In genomic region chr17:42153919-42154491, GRCh38 we compare ENCODE assay signal across 8 cellular contexts. TPM values are rescaled to one million over a fixed set of nuclear protein-coding genes. Genes with fewer than 3 reads are reported as not detected.
DNase-seq lines count a peak whose midpoint lies in the region; ATAC-seq and TF ChIP-seq lines count a peak whose summit lies in the region.

No MANE protein-coding gene starts in this region.

- peak overlapping the region; percentile 91 for H3K4me3 Mint-ChIP-seq in WTC11

- H3K27me3 ChIP-seq in heart right ventricle (no peaks in the 10 kb centered on the region), right cardiac atrium (ENCODE audit: control insufficient read depth, insufficient read depth) (no peaks in the 10 kb centered on the region)

- peak overlapping the region; percentile 69 to 100 (median 86) for H3K4me3 ChIP-seq in heart right ventricle
- H3K4me3 ChIP-seq in right cardiac atrium (ENCODE audit: low read length), result peak overlapping the region; percentile 89
- H3K4me3 ChIP-seq in skin epidermis, result peak overlapping the region; percentile 86 to 99 (median 94)

- ATAC-seq in heart right ventricle (no peak), Right ventricle myocardium inferior (no peak), WTC11 (no peak), right cardiac atrium (peak in 1 of 2 donors; percentile 2), GM21786 (IDR thresholded peaks at IDR 0.05; ENCODE audit: unreplicated experiment) (no peak)

- peak overlapping the region; percentile 91 for H3K27ac Mint-ChIP-seq in WTC11

- no peak for DNase-seq in heart right ventricle
- no peak for DNase-seq in Right ventricle myocardium inferior (ENCODE audit: missing footprints)
- DNase-seq in WTC11 (ENCODE audit: low spot score), result no peak
- DNase-seq in right cardiac atrium, result peak in 1 of 3 donors; percentile 38
- no peak for DNase-seq in DMS153 treated with DMSO at 0.1 percent for 48 hours (lab: John Stamatoyannopoulos, UW; ENCODE audit: unreplicated experiment)
- no peak for DNase-seq in cerebellum (ENCODE audit: low spot score)

- CTCF ChIA-PET in WTC11 (lab: Charles Lee), result interaction anchor here (0.6 to 1.2 kb wide), 7 partner anchors 8 to 373 kb away, joined by 3 to 4 read pairs (median 3); no protein-coding TSS in a partner anchor

- no peak for TF ChIP-seq CTCF in heart right ventricle (IDR thresholded peaks at IDR 0.05)
- TF ChIP-seq CTCF in WTC11 (IDR thresholded peaks at IDR 0.05), result no peak

- peaks cover 22% of the 10 kb centered on the region for H3K4me1 Mint-ChIP-seq in WTC11

- POLR2A ChIA-PET in WTC11 (lab: Charles Lee), result interaction anchor here (0.8 kb wide), 1 partner anchor 15 kb away, joined by 3 read pairs; no protein-coding TSS in a partner anchor

- H3K9me3 ChIP-seq in heart right ventricle, result peaks cover 0 to 4% (median 0%) of the 10 kb centered on the region in 11 donors
- no peaks in the 10 kb centered on the region for H3K9me3 ChIP-seq in right cardiac atrium (ENCODE audit: control insufficient read depth, low read length)

- no peaks in the 10 kb centered on the region for H3K27me3 Mint-ChIP-seq in WTC11 (ENCODE audit: low read depth)

- WGBS in heart right ventricle, 2 donors, result 6 to 9% methylated on average over 10 of the region's 10 CpGs
- WGBS in right cardiac atrium, result 6% methylated on average over 10 of the region's 10 CpGs

- H3K27ac ChIP-seq in heart right ventricle, result peak overlapping the region in 8 of 10 donors; percentile 74 to 97 (median 92)
- H3K27ac ChIP-seq in right cardiac atrium (ENCODE audit: low read length), result no peak overlapping the region
- peak overlapping the region; percentile 82 to 99 (median 92) for H3K27ac ChIP-seq in skin epidermis

- peaks cover 0 to 34% (median 0%) of the 10 kb centered on the region in 9 donors for H3K36me3 ChIP-seq in heart right ventricle

- H3K9me3 Mint-ChIP-seq in WTC11, result no peaks in the 10 kb centered on the region

- intact Hi-C loops in heart right ventricle (cut with DNase I), result no loop called here
- intact Hi-C loops in Right ventricle myocardium inferior (cut with DNase I), result no loop called here
- intact Hi-C loops in right cardiac atrium (cut with DNase I), result no loop called here

- H3K4me1 ChIP-seq in heart right ventricle, result peaks cover 8 to 60% (median 31%) of the 10 kb centered on the region in 9 donors
- peaks cover 8% of the 10 kb centered on the region for H3K4me1 ChIP-seq in right cardiac atrium (ENCODE audit: control insufficient read depth, insufficient read depth, low read length)

- no peaks in the 10 kb centered on the region for H3K36me3 Mint-ChIP-seq in WTC11

TF ChIP-seq in WTC11, 78 proteins besides CTCF, POLR2A, EP300 and RAD21:
- TF ChIP-seq SOX15 (CRISPR knock-in tag; IDR thresholded peaks at IDR 0.05), result no peak
- TF ChIP-seq ZBTB21 (CRISPR knock-in tag; IDR thresholded peaks at IDR 0.05; ENCODE audit: borderline replicate concordance), result no peak
- TF ChIP-seq IRF1 (CRISPR knock-in tag; IDR thresholded peaks at IDR 0.05), result no peak
- TF ChIP-seq IRF2 (CRISPR knock-in tag; IDR thresholded peaks at IDR 0.05; ENCODE audit: borderline replicate concordance, low read depth), result no peak
- no peak for TF ChIP-seq ZNF425 (CRISPR knock-in tag; conservative IDR thresholded peaks at IDR 0.05)
- TF ChIP-seq JUN (CRISPR knock-in tag; IDR thresholded peaks at IDR 0.05), result no peak
- no peak for TF ChIP-seq ZNF121 (CRISPR knock-in tag; IDR thresholded peaks at IDR 0.05)
- no peak for TF ChIP-seq USF2 (CRISPR knock-in tag; IDR thresholded peaks at IDR 0.05)
- no peak for TF ChIP-seq CDX4 (CRISPR knock-in tag; IDR thresholded peaks at IDR 0.05; ENCODE audit: borderline replicate concordance)
- no peak for TF ChIP-seq ATF1 (CRISPR knock-in tag; IDR thresholded peaks at IDR 0.05)
- no peak for TF ChIP-seq ATF6 (CRISPR knock-in tag; IDR thresholded peaks at IDR 0.05)
- no peak for TF ChIP-seq FOXJ3 (CRISPR knock-in tag; IDR thresholded peaks at IDR 0.05; ENCODE audit: borderline replicate concordance)
- TF ChIP-seq SMAD4 (CRISPR knock-in tag; IDR thresholded peaks at IDR 0.05), result no peak

RNA-seq across cellular contexts. Expression of gene RAB5C, which starts 0.8 kb away (rescaled TPM):
- total RNA-seq in heart right ventricle (10 to 100 TPM; 24.6 to 64.4 (median 35.3) TPM), Right ventricle myocardium inferior (45.6 TPM), WTC11 (2021) (74.3 to 84.8 TPM (median 84.1 TPM) in 3 replicates), right cardiac atrium (10 to 100 TPM; 39.9 to 58.1 (median 53.8) TPM), cerebellum (37.7 TPM)
- polyA plus RNA-seq in heart right ventricle (10 to 100 TPM; 33.3 to 76.5 TPM), right cardiac atrium (55.0 TPM)

RNA-seq across cellular contexts. Expression of gene KCNH4, which starts 26.9 kb away (rescaled TPM):
- total RNA-seq in heart right ventricle, result under 1 TPM in 6 of 10 donors, not detected in 4; 0.06 to 0.22 (median 0.13) TPM
- polyA plus RNA-seq in heart right ventricle, result under 1 TPM; 0.07 to 0.29 TPM
- total RNA-seq in Right ventricle myocardium inferior, result 0.24 TPM
- total RNA-seq in WTC11 (2021), result 0.24 to 0.46 TPM (median 0.34 TPM) in 3 replicates
- under 1 TPM in 3 of 4 donors, not detected in 1; 0.06 to 0.28 (median 0.14) TPM for total RNA-seq in right cardiac atrium
- 0.14 TPM for polyA plus RNA-seq in right cardiac atrium
- total RNA-seq in cerebellum, result 0.82 TPM

RNA-seq across cellular contexts. Expression of gene HCRT, which starts 31.2 kb away (rescaled TPM):
- total RNA-seq in heart right ventricle (not detected), Right ventricle myocardium inferior (not detected), WTC11 (2021) (not detected in 3 replicates), right cardiac atrium (not detected), cerebellum (not detected)
- polyA plus RNA-seq in heart right ventricle (not detected), right cardiac atrium (not detected)

RNA-seq across cellular contexts. Expression of gene HSPB9, which starts 31.4 kb away (rescaled TPM):
- total RNA-seq in heart right ventricle (under 1 TPM in 1 of 10 donors, not detected in 9; 0.23 TPM), Right ventricle myocardium inferior (0.11 TPM), WTC11 (2021) (0.30 to 0.57 TPM (median 0.46 TPM) in 3 replicates), right cardiac atrium (under 1 TPM in 3 of 4 donors, not detected in 1; 0.20 to 0.21 (median 0.20) TPM), cerebellum (0.18 TPM)
- polyA plus RNA-seq in heart right ventricle (under 1 TPM; 0.01 to 0.29 TPM), right cardiac atrium (0.18 TPM)

RNA-seq across cellular contexts. Expression of gene KAT2A, which starts 32.8 kb away (rescaled TPM):
- total RNA-seq in heart right ventricle (10 to 100 TPM in 9 of 10 donors, 1 to 10 TPM in 1; 9.3 to 29.7 (median 13.3) TPM), Right ventricle myocardium inferior (22.0 TPM), WTC11 (2021) (44.8 to 54.0 TPM (median 52.7 TPM) in 3 replicates), right cardiac atrium (10 to 100 TPM; 15.8 to 32.4 (median 23.3) TPM), cerebellum (13.6 TPM)
- polyA plus RNA-seq in heart right ventricle (100 to 1,000 TPM in 1 of 2 donors, 10 to 100 TPM in 1; 20.6 to 118 TPM), right cardiac atrium (30.1 TPM)
